Comparison of ENCODE assay signal across 16 cellular contexts in genomic region chr11:123494195-123495050, GRCh38.
DNase-seq lines count a peak whose midpoint lies in the region; ATAC-seq, FAIRE-seq and TF ChIP-seq lines count a peak whose summit lies in the region.
"Had no signal": no experiment of that assay in that cellular context is flagged by ENCODE, and none has a peak within 500 bp of the region (broad histone marks: within the 10 kb centered on the region; RNA-seq: fewer than 3 reads in every experiment).

No MANE protein-coding gene starts in this region.

- BruUV-seq in A673 (replicated peaks; lab: Mats Ljungman, UMichigan), result no TSS peak

- CTCF ChIA-PET in A673 (lab: Charles Lee), result interaction anchor here (0.6 to 1.9 kb wide), 4 partner anchors 16 to 82 kb away, joined by 3 to 4 read pairs (median 3); no protein-coding TSS in a partner anchor
- CTCF ChIA-PET in T-cell (lab: Charles Lee), result interaction anchor here (0.6 kb wide), 3 partner anchors 88 to 1958 kb away, joined by 3 read pairs; no protein-coding TSS in a partner anchor

- H3K4me3 Mint-ChIP-seq in astrocyte (ENCODE audit: unreplicated experiment) (peak overlapping the region; percentile 9), T-cell (no peak overlapping the region)
- H3K4me3 Mint-ChIP-seq: activated CD8-positive, alpha-beta memory T cell treated with anti-CD3 and anti-CD28 coated beads, Interleukin-2, amount 10 ng/mL, durations not matched to agents 7 days and 5 days; activated naive CD8-positive, alpha-beta T cell treated with anti-CD3 and anti-CD28 coated beads, Interleukin-2, amount 10 ng/mL, durations not matched to agents 7 days and 5 days had no signal

- no peak for ATAC-seq in HG03342 (IDR thresholded peaks at IDR 0.05; ENCODE audit: unreplicated experiment)
- no peak for ATAC-seq in T-cell (replicated peaks in 1 of 4)
- ATAC-seq: activated CD8-positive, alpha-beta memory T cell treated with anti-CD3 and anti-CD28 coated beads, Interleukin-2, amount 10 ng/mL, durations not matched to agents 7 days and 5 days; stimulated activated naive CD8-positive, alpha-beta T cell treated with anti-CD3 and anti-CD28 coated beads, Interleukin-15, Interleukin-2, amounts not matched to agents 100 U/mL and 50 U/mL, for 24 hours had no signal

- H3K4me3 ChIP-seq in A673 (ENCODE audit: low read depth, low read length, poor library complexity, severe bottlenecking) (no peak overlapping the region), H7 (ENCODE audit: insufficient read depth, low read depth, low read length) (no peak overlapping the region), astrocyte (ENCODE audit: insufficient read depth, low read depth, low read length) (no peak overlapping the region)

- H3K27me3 Mint-ChIP-seq in astrocyte (ENCODE audit: low read depth, unreplicated experiment) (no peaks in the 10 kb centered on the region), T-cell (no peaks in the 10 kb centered on the region)
- H3K27me3 Mint-ChIP-seq: activated CD8-positive, alpha-beta memory T cell treated with anti-CD3 and anti-CD28 coated beads, Interleukin-2, amount 10 ng/mL, durations not matched to agents 7 days and 5 days; activated naive CD8-positive, alpha-beta T cell treated with anti-CD3 and anti-CD28 coated beads, Interleukin-2, amount 10 ng/mL, durations not matched to agents 7 days and 5 days; progenitor cell of endocrine pancreas had no signal

- no peak overlapping the region for H3K9ac ChIP-seq in astrocyte (ENCODE audit: low read length)

- H3K9me3 Mint-ChIP-seq in astrocyte (ENCODE audit: unreplicated experiment) (no peaks in the 10 kb centered on the region), T-cell (no peaks in the 10 kb centered on the region)
- H3K9me3 Mint-ChIP-seq: activated naive CD8-positive, alpha-beta T cell treated with anti-CD3 and anti-CD28 coated beads, Interleukin-2, amount 10 ng/mL, durations not matched to agents 7 days and 5 days had no signal

- POLR2A ChIA-PET in A673 (lab: Charles Lee; ENCODE audit: low non-redundant PET), result no interaction called here
- POLR2A ChIA-PET in T-cell (lab: Charles Lee), result interaction anchor here in 1 of 2 donors (0.5 kb wide), 1 partner anchor 65 kb away, joined by 5 read pairs; no protein-coding TSS in a partner anchor

- TF ChIP-seq CTCF in A673 (conservative IDR thresholded peaks at IDR 0.05; ENCODE audit: low read depth, low read length) (no peak), astrocyte (IDR thresholded peaks at IDR 0.05; ENCODE audit: insufficient read depth, low read depth, low read length) (no peak)

- H3K27ac Mint-ChIP-seq in astrocyte (ENCODE audit: unreplicated experiment) (peak overlapping the region; percentile 81), T-cell (no peak overlapping the region)
- H3K27ac Mint-ChIP-seq: activated CD8-positive, alpha-beta memory T cell treated with anti-CD3 and anti-CD28 coated beads, Interleukin-2, amount 10 ng/mL, durations not matched to agents 7 days and 5 days; activated naive CD8-positive, alpha-beta T cell treated with anti-CD3 and anti-CD28 coated beads, Interleukin-2, amount 10 ng/mL, durations not matched to agents 7 days and 5 days; progenitor cell of endocrine pancreas had no signal

- H3K4me2 ChIP-seq in astrocyte (ENCODE audit: low read length), result peak overlapping the region; percentile 73

- H3K79me2 ChIP-seq in astrocyte (ENCODE audit: insufficient read depth, low read length), result no peaks in the 10 kb centered on the region

- H3K9me3 ChIP-seq in A673 (ENCODE audit: low read depth, low read length, poor library complexity, severe bottlenecking) (no peaks in the 10 kb centered on the region), astrocyte (ENCODE audit: insufficient read depth, low read depth, low read length) (no peaks in the 10 kb centered on the region)

- peaks cover 23% of the 10 kb centered on the region for H3K4me1 Mint-ChIP-seq in astrocyte (ENCODE audit: low read depth, unreplicated experiment)
- no peaks in the 10 kb centered on the region for H3K4me1 Mint-ChIP-seq in T-cell

- H3K36me3 Mint-ChIP-seq in astrocyte (ENCODE audit: low read depth, unreplicated experiment) (no peaks in the 10 kb centered on the region), T-cell (no peaks in the 10 kb centered on the region)

- H2AFZ ChIP-seq in astrocyte (ENCODE audit: low read depth, low read length), result peak overlapping the region; percentile 22

- no peak overlapping the region for H3K27ac ChIP-seq in A673 (ENCODE audit: low read depth, low read length, poor library complexity, severe bottlenecking)
- peak overlapping the region; percentile 3 for H3K27ac ChIP-seq in astrocyte (ENCODE audit: low read depth, low read length)

- no peaks in the 10 kb centered on the region for H3K36me3 ChIP-seq in A673 (ENCODE audit: insufficient read depth, low read length, poor library complexity, severe bottlenecking)
- no peaks in the 10 kb centered on the region for H3K36me3 ChIP-seq in H7 (replicated peaks; ENCODE audit: control insufficient read depth, insufficient read depth, low read length)
- H3K36me3 ChIP-seq in astrocyte (ENCODE audit: insufficient read depth, low read length), result no peaks in the 10 kb centered on the region

- no peaks in the 10 kb centered on the region for H3K27me3 ChIP-seq in A673 (replicated peaks; ENCODE audit: insufficient read depth, low read depth, low read length, poor library complexity)
- H3K27me3 ChIP-seq in H7 (ENCODE audit: control insufficient read depth, insufficient read depth, low read length), result no peaks in the 10 kb centered on the region
- H3K27me3 ChIP-seq in astrocyte (ENCODE audit: insufficient read depth, low read length), result no peaks in the 10 kb centered on the region

- H3K4me1 ChIP-seq in A673 (ENCODE audit: insufficient read depth, low read length, poor library complexity, severe bottlenecking) (no peaks in the 10 kb centered on the region), astrocyte (ENCODE audit: insufficient read depth, low read length) (peaks cover 16% of the 10 kb centered on the region)

- intact Hi-C loops in A673 (cut with micrococcal nuclease; ENCODE audit: unreplicated experiment), result no loop called here

- DNase-seq in A673 (ENCODE audit: low spot score) (peak; percentile 58), H7 (peak; percentile 52), astrocyte (ENCODE audit: low read depth) (peak; percentile 77), iris pigment epithelial cell (ENCODE audit: low read depth) (peak; percentile 33), cerebellum (ENCODE audit: low spot score) (no peak), T-cell (no peak), DMS 273 treated with DMSO at 0.1 percent for 48 hours (lab: John Stamatoyannopoulos, UW) (no peak)
- DNase-seq: activated CD8-positive, alpha-beta memory T cell treated with anti-CD3 and anti-CD28 coated beads, Interleukin-2, amount 10 ng/mL, durations not matched to agents 7 days and 5 days; activated naive CD8-positive, alpha-beta T cell treated with anti-CD3 and anti-CD28 coated beads, Interleukin-2, amount 10 ng/mL, durations not matched to agents 7 days and 5 days; GDM1; NCI-H226; stimulated activated CD4-positive, alpha-beta T cell treated with anti-CD3 and anti-CD28 coated beads, Interleukin-2, amount 100 ng/mL, for 24 hours; stimulated activated naive CD8-positive, alpha-beta T cell treated with anti-CD3 and anti-CD28 coated beads, Interleukin-15, Interleukin-2, amounts not matched to agents 100 U/mL and 50 U/mL, for 24 hours had no signal

- FAIRE-seq in astrocyte (lab: Jason Lieb, UNC), result no peak
- FAIRE-seq: TTC549 had no signal

- H4K20me1 ChIP-seq in astrocyte (ENCODE audit: insufficient read depth, low read length), result no peaks in the 10 kb centered on the region

Comparison
In these comparisons a context has a peak if more than half of its experiments do, and no peak if none do; other contexts are left out.
1. DNase-seq: peak in A673 (single experiment), H7 (single experiment), astrocyte (single experiment) and iris pigment epithelial cell (single experiment); none in cerebellum (single experiment), T-cell (0 of 34) and DMS 273 treated with DMSO at 0.1 percent for 48 hours (single experiment).